In the genomic region with DNA sequence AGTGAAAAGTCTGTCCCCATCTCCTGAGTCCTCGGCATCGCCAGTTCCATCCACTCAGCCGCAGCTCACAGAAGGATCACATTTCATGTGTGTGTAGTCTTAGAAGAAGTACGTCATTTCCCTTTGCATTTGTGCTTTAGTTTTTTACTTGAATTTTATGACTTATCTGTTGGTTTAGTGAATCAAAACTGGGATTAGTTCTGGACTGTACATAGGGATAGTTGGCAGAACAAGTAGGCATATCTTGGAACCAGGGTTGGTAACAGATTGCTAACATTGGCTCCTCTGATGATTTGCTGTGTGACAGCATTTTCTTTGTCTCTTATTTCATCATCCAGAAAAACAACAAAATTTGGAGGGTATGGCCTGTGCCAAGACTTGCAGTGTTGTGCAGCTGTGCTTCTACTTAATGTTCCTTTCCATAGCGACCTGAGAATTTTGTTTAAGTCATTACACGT, we compare ENCODE assay signal across 14 cellular contexts.
A peak's percentile ranks its signal among the peaks of the same experiment; 100 is the strongest.
DNase-seq lines count a peak whose midpoint lies in the region; ATAC-seq and TF ChIP-seq lines count a peak whose summit lies in the region.
"Had no signal": no experiment of that assay in that cellular context is flagged by ENCODE, and none has a peak within 500 bp of the region (broad histone marks: within the 10 kb centered on the region; RNA-seq: fewer than 3 reads in every experiment).

No MANE protein-coding gene starts in this region.

- no peak overlapping the region for H3K27ac Mint-ChIP-seq in naive thymus-derived CD4-positive, alpha-beta T cell
- H3K27ac Mint-ChIP-seq: natural killer cell treated with Interleukin-12 subunit alpha and Interleukin-12 subunit beta and Interleukin-15 and Interleukin-18, amount 100 ng/mL, for 72 hours had no signal

- peak overlapping the region; percentile 9 for H3K4me2 ChIP-seq in GM23248 (ENCODE audit: unreplicated experiment)

- no peak overlapping the region for H3K4me3 Mint-ChIP-seq in naive thymus-derived CD4-positive, alpha-beta T cell
- H3K4me3 Mint-ChIP-seq: natural killer cell treated with Interleukin-12 subunit alpha and Interleukin-12 subunit beta and Interleukin-15 and Interleukin-18, amount 100 ng/mL, for 72 hours had no signal

- H3K79me2 ChIP-seq in GM23248 (ENCODE audit: insufficient read depth): no peaks in the 10 kb centered on the region

- in situ Hi-C loops in GM23248 (cut with MboI): no loop called here
- in situ Hi-C loops in gastrocnemius medialis (cut with MboI; ENCODE audit: low sequenced_read_pairs in 4 of 4): no loop called here

- no peak for TF ChIP-seq CTCF in gastrocnemius medialis (IDR thresholded peaks at IDR 0.05 in 4 of 5, conservative IDR thresholded peaks at IDR 0.05 in 1 of 5)

- no peaks in the 10 kb centered on the region for H3K27me3 Mint-ChIP-seq in naive thymus-derived CD4-positive, alpha-beta T cell
- H3K27me3 Mint-ChIP-seq: natural killer cell treated with Interleukin-12 subunit alpha and Interleukin-12 subunit beta and Interleukin-15 and Interleukin-18, amount 100 ng/mL, for 72 hours had no signal

- peak overlapping the region; percentile 72 for H2AFZ ChIP-seq in GM23248

- no peaks in the 10 kb centered on the region for H4K20me1 ChIP-seq in GM23248 (ENCODE audit: insufficient read depth)

- no peak for TF ChIP-seq POLR2A in gastrocnemius medialis (IDR thresholded peaks at IDR 0.05)

- H3K9me2 ChIP-seq in GM23248 (ENCODE audit: insufficient read depth): no peaks in the 10 kb centered on the region

- no peaks in the 10 kb centered on the region for H3K9me3 ChIP-seq in GM23248 (ENCODE audit: low read depth)
- H3K9me3 ChIP-seq in gastrocnemius medialis: no peaks in the 10 kb centered on the region
- no peaks in the 10 kb centered on the region for H3K9me3 ChIP-seq in naive thymus-derived CD4-positive, alpha-beta T cell (ENCODE audit: control insufficient read depth in 2 of 3, low read length in 3 of 3)

- H3K27me3 ChIP-seq in GM23248 (replicated peaks; ENCODE audit: insufficient read depth) (no peaks in the 10 kb centered on the region), gastrocnemius medialis (no peaks in the 10 kb centered on the region)
- no peaks in the 10 kb centered on the region for H3K27me3 ChIP-seq in naive thymus-derived CD4-positive, alpha-beta T cell (ENCODE audit: control insufficient read depth in 2 of 2, insufficient read depth in 2 of 2, low read length in 2 of 2)

- CTCF ChIA-PET in naive thymus-derived CD4-positive, alpha-beta T cell (lab: Charles Lee): no interaction called here

- H3K36me3 ChIP-seq in GM23248 (ENCODE audit: low read depth): no peaks in the 10 kb centered on the region
- no peaks in the 10 kb centered on the region for H3K36me3 ChIP-seq in gastrocnemius medialis
- H3K36me3 ChIP-seq in naive thymus-derived CD4-positive, alpha-beta T cell (ENCODE audit: control insufficient read depth in 2 of 3, insufficient read depth in 3 of 3, low read length in 3 of 3): no peaks in the 10 kb centered on the region

- peak overlapping the region; percentile 29 for H3K9ac ChIP-seq in GM23248

- peaks cover 6% of the 10 kb centered on the region; the same call in 1 of the 2 replicates for H3F3A ChIP-seq in GM23248 (ENCODE audit: insufficient read depth)

- intact Hi-C loops in gastrocnemius medialis (cut with DNase I; ENCODE audit: low total_unique reads): no loop called here
- intact Hi-C loops in naive thymus-derived CD4-positive, alpha-beta T cell (cut with micrococcal nuclease): no loop called here

- H3K4me1 Mint-ChIP-seq in naive thymus-derived CD4-positive, alpha-beta T cell: peaks cover 0 to 8% (median 0%) of the 10 kb centered on the region in 7 donors

- 34 to 39% methylated on average over 6 of the region's 6 CpGs for WGBS in GM23248 (ENCODE audit: low coverage in 1 of 2, low lambda C conversion rate in 2 of 2, missing lambda C conversion rate in 2 of 2), 2 experiments

- H3K4me1 ChIP-seq in GM23248 (ENCODE audit: insufficient read depth): peaks cover 8% of the 10 kb centered on the region
- H3K4me1 ChIP-seq in gastrocnemius medialis: peaks cover 4 to 7% of the 10 kb centered on the region in 2 donors
- H3K4me1 ChIP-seq in naive thymus-derived CD4-positive, alpha-beta T cell (ENCODE audit: control insufficient read depth in 2 of 2, insufficient read depth in 2 of 2, low read length in 2 of 2): no peaks in the 10 kb centered on the region

- DNase-seq in GM23248 (peak; percentile 70), NCI-H446 treated with DMSO at 0.1 percent for 48 hours (lab: John Stamatoyannopoulos, UW) (peak; percentile 96), fibroblast of peridontal ligament (ENCODE audit: extremely low read depth) (peak; percentile 80), gastrocnemius medialis (peak in 1 of 2 donors; percentile 15), retina (no peak)
- no peak for DNase-seq in activated CD4-positive, alpha-beta T cell treated with anti-CD3 and anti-CD28 coated beads for 48 hours
- DNase-seq in naive thymus-derived CD4-positive, alpha-beta T cell: no peak
- DNase-seq: COR-L47, kidney glomerular epithelial cell, NCI-H524, SHP77 had no signal

- ATAC-seq in gastrocnemius medialis (peak; percentile 49 to 60), HG02588 (IDR thresholded peaks at IDR 0.05; ENCODE audit: unreplicated experiment) (no peak)
- ATAC-seq in naive thymus-derived CD4-positive, alpha-beta T cell: no peak
- ATAC-seq: GM12878; natural killer cell treated with Interleukin-12 subunit alpha and Interleukin-12 subunit beta and Interleukin-15 and Interleukin-18, amount 100 ng/mL, for 72 hours had no signal

- H3K9me3 Mint-ChIP-seq in naive thymus-derived CD4-positive, alpha-beta T cell: no peaks in the 10 kb centered on the region
- H3K9me3 Mint-ChIP-seq: natural killer cell treated with Interleukin-12 subunit alpha and Interleukin-12 subunit beta and Interleukin-15 and Interleukin-18, amount 100 ng/mL, for 72 hours had no signal

- POLR2A ChIA-PET in naive thymus-derived CD4-positive, alpha-beta T cell (lab: Charles Lee): no interaction called here

- H3K4me3 ChIP-seq in GM23248 (no peak overlapping the region), gastrocnemius medialis (no peak overlapping the region)
- H3K4me3 ChIP-seq in naive thymus-derived CD4-positive, alpha-beta T cell (ENCODE audit: low read length): no peak overlapping the region
- H3K4me3 ChIP-seq: GM12878 had no signal

- H3K36me3 Mint-ChIP-seq in naive thymus-derived CD4-positive, alpha-beta T cell: no peaks in the 10 kb centered on the region
- H3K36me3 Mint-ChIP-seq: natural killer cell treated with Interleukin-12 subunit alpha and Interleukin-12 subunit beta and Interleukin-15 and Interleukin-18, amount 100 ng/mL, for 72 hours had no signal

- H3K27ac ChIP-seq in GM23248: peak overlapping the region; percentile 63
- peak overlapping the region in 2 of 4 donors; percentile 18 to 31 for H3K27ac ChIP-seq in gastrocnemius medialis
- H3K27ac ChIP-seq in naive thymus-derived CD4-positive, alpha-beta T cell (ENCODE audit: low read depth, low read length): no peak overlapping the region

Comparison
In these comparisons a context has a peak if more than half of its experiments do, and no peak if none do; other contexts are left out.
1. DNase-seq: peak in GM23248 (single experiment), NCI-H446 treated with DMSO at 0.1 percent for 48 hours (single experiment) and fibroblast of peridontal ligament (single experiment); none in activated CD4-positive, alpha-beta T cell treated with anti-CD3 and anti-CD28 coated beads for 48 hours (single experiment), naive thymus-derived CD4-positive, alpha-beta T cell (0 of 9) and retina (single experiment).
2. ATAC-seq: peak in gastrocnemius medialis (2 of 2); none in HG02588 (single experiment) and naive thymus-derived CD4-positive, alpha-beta T cell (single experiment).